In genomic region chr10:129961274-129961839, GRCh38 we compare ENCODE assay signal across 13 cellular contexts. TPM values are rescaled to one million over a fixed set of nuclear protein-coding genes. Genes with fewer than 3 reads are reported as not detected.
DNase-seq lines count a peak whose midpoint lies in the region; ATAC-seq and TF ChIP-seq lines count a peak whose summit lies in the region.
"Had no signal": no experiment of that assay in that cellular context is flagged by ENCODE, and none has a peak within 500 bp of the region (broad histone marks: within the 10 kb centered on the region; RNA-seq: fewer than 3 reads in every experiment).

No MANE protein-coding gene starts in this region.

- H3K36me3 ChIP-seq in skeletal muscle satellite cell (ENCODE audit: insufficient read depth, low read length): peaks cover 9% of the 10 kb centered on the region
- no peaks in the 10 kb centered on the region for H3K36me3 ChIP-seq in aorta (ENCODE audit: control insufficient read depth in 1 of 2, insufficient read depth in 2 of 2, low read length in 1 of 2)

- 10% methylated on average over 8 of the region's 8 CpGs for WGBS in right cardiac atrium
- 53 to 54% methylated on average over 8 of the region's 8 CpGs for WGBS in aorta, 2 donors

- ATAC-seq in WTC11 (no peak), right cardiac atrium (no peak), aorta (ENCODE audit: low FRiP score) (no peak)
- ATAC-seq: activated CD8-positive, alpha-beta T cell treated with anti-CD3 and anti-CD28 coated beads for 36 hours; foreskin keratinocyte had no signal

- H3K4me3 ChIP-seq in right cardiac atrium (ENCODE audit: low read length) (peak overlapping the region; percentile 75), skeletal muscle satellite cell (ENCODE audit: low read length) (peak overlapping the region; percentile 90), aorta (ENCODE audit: low read length in 2 of 2) (no peak overlapping the region)
- H3K4me3 ChIP-seq: dorsolateral prefrontal cortex had no signal

- H3K4me3 Mint-ChIP-seq in T-helper 2 cell treated with Interferon-gamma antibody and Interleukin-4, amounts not matched to agents 5 μg/mL and 100 μg/mL, for 36 hours: peak overlapping the region; percentile 6
- H3K4me3 Mint-ChIP-seq in WTC11: peak overlapping the region; percentile 69
- H3K4me3 Mint-ChIP-seq: activated CD8-positive, alpha-beta T cell treated with anti-CD3 and anti-CD28 coated beads for 36 hours had no signal

- peak overlapping the region; percentile 76 for H3K27ac ChIP-seq in right cardiac atrium (ENCODE audit: low read length)
- no peak overlapping the region for H3K27ac ChIP-seq in aorta (ENCODE audit: low read depth in 1 of 2, low read length in 2 of 2)
- H3K27ac ChIP-seq: dorsolateral prefrontal cortex, foreskin keratinocyte had no signal

- H3K27ac Mint-ChIP-seq in T-helper 2 cell treated with Interferon-gamma antibody and Interleukin-4, amounts not matched to agents 5 μg/mL and 100 μg/mL, for 36 hours: no peak overlapping the region
- H3K27ac Mint-ChIP-seq in WTC11: no peak overlapping the region
- H3K27ac Mint-ChIP-seq: activated CD8-positive, alpha-beta T cell treated with anti-CD3 and anti-CD28 coated beads for 36 hours had no signal

- DNase-seq in T-helper 2 cell treated with Interferon-gamma antibody and Interleukin-4, amounts not matched to agents 5 μg/mL and 100 μg/mL, for 36 hours (ENCODE audit: low spot score): no peak
- DNase-seq in T-helper 2 cell (no peak), WTC11 (ENCODE audit: low spot score) (no peak), right cardiac atrium (no peak), aorta (no peak), NCI-H1105 treated with DMSO at 0.1 percent for 48 hours (lab: John Stamatoyannopoulos, UW) (no peak), MV-4-11 (lab: John Stamatoyannopoulos, UW) (no peak)
- DNase-seq: activated CD8-positive, alpha-beta T cell treated with anti-CD3 and anti-CD28 coated beads for 36 hours; dorsolateral prefrontal cortex; foreskin keratinocyte; SIG-M5; stimulated activated CD4-positive, alpha-beta T cell treated with anti-CD3 and anti-CD28 coated beads, Interleukin-2, amount 100 ng/mL, for 48 hours had no signal

- H3K9ac ChIP-seq in skeletal muscle satellite cell (ENCODE audit: low read depth, low read length): peak overlapping the region; percentile 89

- no peaks in the 10 kb centered on the region for H3K9me3 Mint-ChIP-seq in T-helper 2 cell treated with Interferon-gamma antibody and Interleukin-4, amounts not matched to agents 5 μg/mL and 100 μg/mL, for 36 hours
- H3K9me3 Mint-ChIP-seq in WTC11: no peaks in the 10 kb centered on the region
- H3K9me3 Mint-ChIP-seq: activated CD8-positive, alpha-beta T cell treated with anti-CD3 and anti-CD28 coated beads for 36 hours had no signal

- POLR2A ChIA-PET in WTC11 (lab: Charles Lee): interaction anchor here (1.0 kb wide), 1 partner anchor 149 kb away, joined by 4 read pairs; the partner anchor contains the start of gene C10orf143

- H3K27me3 Mint-ChIP-seq in T-helper 2 cell treated with Interferon-gamma antibody and Interleukin-4, amounts not matched to agents 5 μg/mL and 100 μg/mL, for 36 hours (ENCODE audit: low read depth): peaks cover 69% of the 10 kb centered on the region
- peaks cover 86% of the 10 kb centered on the region for H3K27me3 Mint-ChIP-seq in WTC11 (ENCODE audit: low read depth)

- intact Hi-C loops in right cardiac atrium (cut with DNase I) (loop anchor here in 1 of 4 donors (5.0 kb wide), 1 partner anchor 69 kb away; no protein-coding TSS in a partner anchor), aorta (cut with DNase I) (loop anchor here (5.0 to 10.0 kb wide), 4 partner anchors 151 to 1907 kb away; partner anchors contain the start of genes C10orf143 (in 1 of the 2) and MGMT (in 1 of the 2))

- H3K4me1 ChIP-seq in right cardiac atrium (ENCODE audit: control insufficient read depth, insufficient read depth, low read length): no peaks in the 10 kb centered on the region
- peaks cover 24% of the 10 kb centered on the region for H3K4me1 ChIP-seq in skeletal muscle satellite cell (ENCODE audit: control insufficient read depth, insufficient read depth, low read length)
- no peaks in the 10 kb centered on the region for H3K4me1 ChIP-seq in aorta (ENCODE audit: control insufficient read depth in 1 of 2, insufficient read depth in 2 of 2, low read length in 2 of 2)
- H3K4me1 ChIP-seq: foreskin keratinocyte had no signal

- H3K4me1 Mint-ChIP-seq in T-helper 2 cell treated with Interferon-gamma antibody and Interleukin-4, amounts not matched to agents 5 μg/mL and 100 μg/mL, for 36 hours (ENCODE audit: low read depth): peaks cover 11% of the 10 kb centered on the region
- H3K4me1 Mint-ChIP-seq in WTC11: peaks cover 59% of the 10 kb centered on the region

- no peaks in the 10 kb centered on the region for H3K27me3 ChIP-seq in right cardiac atrium (ENCODE audit: control insufficient read depth, insufficient read depth)
- H3K27me3 ChIP-seq in skeletal muscle satellite cell (ENCODE audit: control insufficient read depth, insufficient read depth, low read length): peaks cover 32% of the 10 kb centered on the region
- H3K27me3 ChIP-seq in aorta (ENCODE audit: control insufficient read depth in 1 of 2, insufficient read depth in 2 of 2, low read length in 1 of 2): no peaks in the 10 kb centered on the region

- H3K9me3 ChIP-seq in right cardiac atrium (ENCODE audit: control insufficient read depth, low read length): no peaks in the 10 kb centered on the region
- no peaks in the 10 kb centered on the region for H3K9me3 ChIP-seq in skeletal muscle satellite cell (replicated peaks; ENCODE audit: low read length)
- H3K9me3 ChIP-seq in aorta (ENCODE audit: control insufficient read depth, low read length): peaks cover 2% of the 10 kb centered on the region

- no peak for TF ChIP-seq CTCF in WTC11 (IDR thresholded peaks at IDR 0.05)

- peak overlapping the region; percentile 70 for H3K4me2 ChIP-seq in skeletal muscle satellite cell (ENCODE audit: low read length)

- CTCF ChIA-PET in WTC11 (lab: Charles Lee): interaction anchor here (1.0 kb wide), 1 partner anchor 34 kb away, joined by 3 read pairs; no protein-coding TSS in a partner anchor

- H3K36me3 Mint-ChIP-seq in T-helper 2 cell treated with Interferon-gamma antibody and Interleukin-4, amounts not matched to agents 5 μg/mL and 100 μg/mL, for 36 hours (ENCODE audit: low read depth): peaks cover 2% of the 10 kb centered on the region
- H3K36me3 Mint-ChIP-seq in WTC11: no peaks in the 10 kb centered on the region

TF ChIP-seq in WTC11, 78 proteins besides CTCF, POLR2A, EP300 and RAD21 (continues in another document):
- TF ChIP-seq SOX15 (CRISPR knock-in tag; IDR thresholded peaks at IDR 0.05) (no peak), IRF2 (CRISPR knock-in tag; IDR thresholded peaks at IDR 0.05; ENCODE audit: borderline replicate concordance, low read depth) (no peak), ZNF317 (CRISPR knock-in tag; IDR thresholded peaks at IDR 0.05; ENCODE audit: borderline replicate concordance, low read depth) (no peak), ZNF671 (CRISPR knock-in tag; IDR thresholded peaks at IDR 0.05) (no peak), USF1 (CRISPR knock-in tag; IDR thresholded peaks at IDR 0.05) (no peak), JUN (CRISPR knock-in tag; IDR thresholded peaks at IDR 0.05) (no peak), MLX (CRISPR knock-in tag; IDR thresholded peaks at IDR 0.05) (no peak), MAX (CRISPR knock-in tag; IDR thresholded peaks at IDR 0.05) (no peak), ZNF219 (CRISPR knock-in tag; IDR thresholded peaks at IDR 0.05; ENCODE audit: borderline replicate concordance) (no peak), TP53 (CRISPR knock-in tag; IDR thresholded peaks at IDR 0.05) (no peak), NFYB (CRISPR knock-in tag; conservative IDR thresholded peaks at IDR 0.05; ENCODE audit: low read depth) (no peak), NR2C2 (CRISPR knock-in tag; IDR thresholded peaks at IDR 0.05) (no peak), TEAD1 (CRISPR knock-in tag; IDR thresholded peaks at IDR 0.05) (no peak), ZNF416 (CRISPR knock-in tag; IDR thresholded peaks at IDR 0.05) (no peak)

RNA-seq across cellular contexts. Expression of gene EBF3, which starts 2.7 kb away (rescaled TPM):
- total RNA-seq in WTC11 (2021) (1.1 to 1.2 TPM (median 1.1 TPM) in 3 replicates), right cardiac atrium (1 to 10 TPM; 4.4 to 9.7 (median 7.7) TPM), aorta (10 to 100 TPM in 1 of 2 donors, 1 to 10 TPM in 1; 8.4 to 23.3 TPM)
- polyA plus RNA-seq in right cardiac atrium (8.5 TPM), aorta (under 1 TPM; 0.13 to 0.15 TPM)
- 12.9 and 16.2 TPM in 2 replicates for total RNA-seq in skeletal muscle satellite cell (2012; rRNA removed)
- total RNA-seq: activated CD8-positive, alpha-beta T cell treated with anti-CD3 and anti-CD28 coated beads for 36 hours had no signal
- polyA plus RNA-seq: foreskin keratinocyte had no signal

Comparison
In these comparisons a context has a peak if more than half of its experiments do, and no peak if none do; other contexts are left out.
1. H3K4me3 ChIP-seq: peak in right cardiac atrium (single experiment) and skeletal muscle satellite cell (single experiment); none in aorta (0 of 2).